ENCODE assay signal across 10 cellular contexts in the genomic region with DNA sequence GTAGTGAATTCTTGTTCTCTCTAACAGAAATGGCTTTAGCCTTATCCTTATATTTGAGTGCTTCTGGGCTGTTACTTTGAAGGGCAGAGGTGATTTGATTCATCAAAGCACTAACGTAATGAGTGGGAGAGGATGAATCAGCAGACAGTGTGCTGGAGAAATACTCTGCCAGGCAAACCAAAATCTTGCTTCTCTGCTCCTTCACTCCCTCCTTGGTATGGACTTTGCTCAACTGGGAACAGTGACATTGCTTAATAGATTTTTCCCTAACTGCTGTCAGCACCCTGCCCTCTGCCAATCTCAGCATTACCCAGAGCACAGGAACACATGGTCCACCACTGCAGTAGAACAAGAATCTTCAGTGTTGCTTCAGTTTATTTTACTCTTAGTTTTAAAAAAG. TPM values are rescaled to one million over a fixed set of nuclear protein-coding genes. Genes with fewer than 3 reads are reported as not detected.
DNase-seq lines count a peak whose midpoint lies in the region; ATAC-seq lines count a peak whose summit lies in the region.
"Had no signal": no experiment of that assay in that cellular context is flagged by ENCODE, and none has a peak within 500 bp of the region (broad histone marks: within the 10 kb centered on the region; RNA-seq: fewer than 3 reads in every experiment).

No MANE protein-coding gene starts in this region.

- no peak for ATAC-seq in HG03520 (IDR thresholded peaks at IDR 0.05; ENCODE audit: unreplicated experiment)

- DNase-seq in Ammon's horn (ENCODE audit: low spot score) (peak; percentile 4), HS-5 (ENCODE audit: low read depth) (peak; percentile 65), dedifferentiated amniotic fluid mesenchymal stem cell (ENCODE audit: extremely low spot score) (peak; percentile 64), mucosa of gallbladder (ENCODE audit: low spot score) (peak; percentile 65), cerebellar nuclear complex (lab: John Stamatoyannopoulos, UW) (no peak), SIG-M5 treated with dmso at 0.1 percent for 504 hours (lab: John Stamatoyannopoulos, UW; ENCODE audit: unreplicated experiment) (no peak)
- DNase-seq in central memory CD4-positive, alpha-beta T cell = no peak
- DNase-seq: midbrain, thyroid gland had no signal

RNA-seq across cellular contexts. Expression of gene PDLIM5, which starts 56.0 kb away (rescaled TPM):
- 154 TPM for total RNA-seq in mucosa of gallbladder

Comparison
In these comparisons a context has a peak if more than half of its experiments do, and no peak if none do; other contexts are left out.
1. DNase-seq: peak in Ammon's horn (single experiment), HS-5 (single experiment), dedifferentiated amniotic fluid mesenchymal stem cell (single experiment) and mucosa of gallbladder (single experiment); none in central memory CD4-positive, alpha-beta T cell (single experiment), cerebellar nuclear complex (0 of 2) and SIG-M5 treated with dmso at 0.1 percent for 504 hours (single experiment).